ENCODE assay signal across 8 cellular contexts in the genomic region with DNA sequence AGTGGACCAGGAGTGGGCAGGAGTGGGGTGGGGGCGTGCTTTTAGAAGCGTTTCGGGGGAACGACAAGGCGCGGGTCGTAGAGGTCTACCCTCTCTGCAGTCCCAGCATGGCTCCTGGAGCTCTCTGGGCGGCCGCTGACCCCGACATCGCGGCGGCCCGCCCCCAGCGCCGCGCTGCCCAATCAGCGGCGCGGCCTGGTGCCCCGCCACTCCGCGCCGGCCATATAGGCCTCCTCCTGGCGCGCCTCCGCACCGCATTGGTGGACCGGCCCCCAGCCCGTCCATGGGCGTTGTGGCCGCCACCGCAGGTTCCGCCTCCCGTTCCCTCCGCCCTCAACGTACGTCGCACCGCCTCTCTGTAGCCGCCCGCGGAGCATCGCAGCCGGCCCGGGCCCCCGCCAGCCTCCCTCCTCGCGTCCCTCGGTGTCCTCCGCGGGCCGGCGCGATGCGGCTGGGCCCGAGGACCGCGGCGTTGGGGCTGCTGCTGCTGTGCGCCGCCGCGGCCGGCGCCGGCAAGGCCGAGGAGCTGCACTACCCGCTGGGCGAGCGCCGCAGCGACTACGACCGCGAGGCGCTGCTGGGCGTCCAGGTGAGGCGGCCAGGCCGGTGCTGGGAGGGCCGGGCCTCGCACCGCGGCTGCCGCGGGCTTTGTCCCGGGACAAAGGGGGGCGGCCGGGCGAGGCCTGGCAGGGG. TPM values are rescaled to one million over a fixed set of nuclear protein-coding genes. Genes with fewer than 3 reads are reported as not detected.
DNase-seq lines count a peak whose midpoint lies in the region; ATAC-seq and TF ChIP-seq lines count a peak whose summit lies in the region.

A gene with protein sequence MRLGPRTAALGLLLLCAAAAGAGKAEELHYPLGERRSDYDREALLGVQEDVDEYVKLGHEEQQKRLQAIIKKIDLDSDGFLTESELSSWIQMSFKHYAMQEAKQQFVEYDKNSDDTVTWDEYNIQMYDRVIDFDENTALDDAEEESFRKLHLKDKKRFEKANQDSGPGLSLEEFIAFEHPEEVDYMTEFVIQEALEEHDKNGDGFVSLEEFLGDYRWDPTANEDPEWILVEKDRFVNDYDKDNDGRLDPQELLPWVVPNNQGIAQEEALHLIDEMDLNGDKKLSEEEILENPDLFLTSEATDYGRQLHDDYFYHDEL (plus strand): TSS at position 353 of the 693 bp plus-strand sequence. CDS start 93 bp downstream, at position 446.

- peaks cover 6% of the 10 kb centered on the region for H3K4me1 ChIP-seq in mononuclear cell (ENCODE audit: insufficient read depth, low read length)

- H3K4me3 ChIP-seq in epithelial cell of esophagus (ENCODE audit: low read length) = peak within 1 kb of the TSS; percentile 77
- H3K4me3 ChIP-seq in mononuclear cell (ENCODE audit: low read length) = peak within 1 kb of the TSS; percentile 69

- DNase-seq in DMS153 treated with DMSO at 0.1 percent for 48 hours (lab: John Stamatoyannopoulos, UW; ENCODE audit: unreplicated experiment) = peak; percentile 54
- peak; percentile 37 for DNase-seq in OCI-M2 (lab: John Stamatoyannopoulos, UW; ENCODE audit: unreplicated experiment)
- peak; percentile 78 for DNase-seq in activated T-cell treated with anti-CD3 and anti-CD28 coated beads for 4 hours
- DNase-seq in epithelial cell of esophagus (ENCODE audit: low read depth) = peak; percentile 97
- peak; percentile 90 to 91 for DNase-seq in stimulated activated CD8-positive, alpha-beta memory T cell treated with anti-CD3 and anti-CD28 coated beads, Interleukin-2, amount 100 ng/mL, for 48 hours (ENCODE audit: low read depth in 2 of 2)

- peak; percentile 96 for ATAC-seq in GM21619 (IDR thresholded peaks at IDR 0.05; ENCODE audit: unreplicated experiment)

- H3K9me3 ChIP-seq in mononuclear cell (ENCODE audit: low read depth, low read length) = no peaks in the 10 kb centered on the region

- H3K27me3 ChIP-seq in mononuclear cell (ENCODE audit: insufficient read depth, low read length) = no peaks in the 10 kb centered on the region

- TF ChIP-seq EP300 in Ishikawa (IDR thresholded peaks at IDR 0.05; ENCODE audit: borderline replicate concordance) = no peak

- no peak for TF ChIP-seq CTCF in epithelial cell of esophagus (IDR thresholded peaks at IDR 0.05; ENCODE audit: insufficient read depth, low read depth, low read length, missing control alignments)

- no peak for TF ChIP-seq RAD21 in Ishikawa (IDR thresholded peaks at IDR 0.05; ENCODE audit: low read depth)

TF ChIP-seq in Ishikawa, 13 proteins besides CTCF, POLR2A, EP300 and RAD21:
- TF ChIP-seq YY1 (IDR thresholded peaks at IDR 0.05; ENCODE audit: low read depth) (peak; percentile 76), TCF12 (IDR thresholded peaks at IDR 0.05; ENCODE audit: low read depth) (peak; percentile 47), TAF1 (IDR thresholded peaks at IDR 0.05; ENCODE audit: low read depth) (peak; percentile 79), MAX (IDR thresholded peaks at IDR 0.05) (peak; percentile 70; the same call in 1 of the 2 replicates), NFIC (IDR thresholded peaks at IDR 0.05) (no peak)
- TF ChIP-seq, protein P1, sequence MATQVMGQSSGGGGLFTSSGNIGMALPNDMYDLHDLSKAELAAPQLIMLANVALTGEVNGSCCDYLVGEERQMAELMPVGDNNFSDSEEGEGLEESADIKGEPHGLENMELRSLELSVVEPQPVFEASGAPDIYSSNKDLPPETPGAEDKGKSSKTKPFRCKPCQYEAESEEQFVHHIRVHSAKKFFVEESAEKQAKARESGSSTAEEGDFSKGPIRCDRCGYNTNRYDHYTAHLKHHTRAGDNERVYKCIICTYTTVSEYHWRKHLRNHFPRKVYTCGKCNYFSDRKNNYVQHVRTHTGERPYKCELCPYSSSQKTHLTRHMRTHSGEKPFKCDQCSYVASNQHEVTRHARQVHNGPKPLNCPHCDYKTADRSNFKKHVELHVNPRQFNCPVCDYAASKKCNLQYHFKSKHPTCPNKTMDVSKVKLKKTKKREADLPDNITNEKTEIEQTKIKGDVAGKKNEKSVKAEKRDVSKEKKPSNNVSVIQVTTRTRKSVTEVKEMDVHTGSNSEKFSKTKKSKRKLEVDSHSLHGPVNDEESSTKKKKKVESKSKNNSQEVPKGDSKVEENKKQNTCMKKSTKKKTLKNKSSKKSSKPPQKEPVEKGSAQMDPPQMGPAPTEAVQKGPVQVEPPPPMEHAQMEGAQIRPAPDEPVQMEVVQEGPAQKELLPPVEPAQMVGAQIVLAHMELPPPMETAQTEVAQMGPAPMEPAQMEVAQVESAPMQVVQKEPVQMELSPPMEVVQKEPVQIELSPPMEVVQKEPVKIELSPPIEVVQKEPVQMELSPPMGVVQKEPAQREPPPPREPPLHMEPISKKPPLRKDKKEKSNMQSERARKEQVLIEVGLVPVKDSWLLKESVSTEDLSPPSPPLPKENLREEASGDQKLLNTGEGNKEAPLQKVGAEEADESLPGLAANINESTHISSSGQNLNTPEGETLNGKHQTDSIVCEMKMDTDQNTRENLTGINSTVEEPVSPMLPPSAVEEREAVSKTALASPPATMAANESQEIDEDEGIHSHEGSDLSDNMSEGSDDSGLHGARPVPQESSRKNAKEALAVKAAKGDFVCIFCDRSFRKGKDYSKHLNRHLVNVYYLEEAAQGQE (IDR thresholded peaks at IDR 0.05; ENCODE audit: low read depth) = no peak

RNA-seq across cellular contexts. Expression of the gene that starts here (rescaled TPM):
- total RNA-seq in mononuclear cell = 32.0 TPM

Comparison
In these comparisons a context has a peak if more than half of its experiments do, and no peak if none do; other contexts are left out.
1. Peak in every context shown above with its lines: DNase-seq, ATAC-seq and H3K4me3 ChIP-seq.
2. DNase-seq: peak in every context shown above with its lines; median percentile 97 in epithelial cell of esophagus; 90 in stimulated activated CD8-positive, alpha-beta memory T cell treated with anti-CD3 and anti-CD28 coated beads, Interleukin-2, amount 100 ng/mL, for 48 hours; 78 in activated T-cell treated with anti-CD3 and anti-CD28 coated beads for 4 hours; 54 in DMS153 treated with DMSO at 0.1 percent for 48 hours; 37 in OCI-M2.